ENCODE assay signal across 8 cellular contexts in the genomic region with DNA sequence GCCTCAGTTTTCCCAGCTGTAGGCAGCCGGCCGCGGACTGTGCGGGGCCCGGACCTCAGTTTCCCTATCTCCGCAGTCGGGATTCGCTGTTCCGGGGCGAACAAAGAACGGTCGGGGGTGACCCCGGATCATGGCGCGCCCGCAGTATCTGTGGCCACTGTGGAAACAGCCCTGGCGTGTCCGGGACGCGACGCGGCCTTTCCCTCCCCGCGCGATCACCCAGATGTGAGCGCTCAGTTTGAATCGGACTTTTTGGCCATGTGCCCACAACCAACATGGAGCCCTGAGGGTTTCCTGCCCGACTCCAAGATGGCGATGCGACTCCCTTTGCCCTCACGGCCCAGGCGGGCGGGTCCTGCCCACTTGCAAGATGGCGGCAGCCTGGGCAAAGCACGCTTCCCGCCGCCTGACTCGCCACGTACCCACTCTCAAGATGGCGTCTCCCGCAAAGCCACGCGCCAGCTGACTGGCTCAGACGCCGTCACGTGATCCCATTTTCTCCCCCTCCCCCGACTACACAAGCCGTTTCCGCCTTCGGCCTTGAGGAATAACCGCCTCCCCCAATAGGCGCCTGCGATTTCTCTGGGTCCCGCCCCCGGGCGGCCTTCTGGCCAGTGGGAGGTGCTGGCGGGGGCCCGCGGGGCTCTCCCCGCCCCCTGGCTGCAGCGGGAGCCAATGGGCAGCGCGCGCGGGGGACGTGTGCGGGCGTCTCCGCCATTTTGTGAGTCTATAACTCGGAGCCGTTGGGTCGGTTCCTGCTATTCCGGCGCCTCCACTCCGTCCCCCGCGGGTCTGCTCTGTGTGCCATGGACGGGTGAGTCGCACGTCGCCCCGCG. TPM values are rescaled to one million over a fixed set of nuclear protein-coding genes. Genes with fewer than 3 reads are reported as not detected.
DNase-seq lines count a peak whose midpoint lies in the region; ATAC-seq and TF ChIP-seq lines count a peak whose summit lies in the region.

A gene (plus strand): TSS at position 761 of the 836 bp plus-strand sequence. CDS start 46 bp downstream, at position 807.

- H3K27me3 Mint-ChIP-seq in natural killer cell (ENCODE audit: low read depth in 2 of 2), result no peaks in the 10 kb centered on the region

- peak within 1 kb of the TSS; percentile 87 to 88 for H3K27ac Mint-ChIP-seq in natural killer cell

- peak within 1 kb of the TSS; percentile 90 for H3K4me3 ChIP-seq in H7 (ENCODE audit: insufficient read depth, low read depth, low read length)

- H3K36me3 ChIP-seq in H7 (replicated peaks; ENCODE audit: control insufficient read depth, insufficient read depth, low read length), result peaks cover 21% of the 10 kb centered on the region

- TF ChIP-seq CTCF in natural killer cell (IDR thresholded peaks at IDR 0.05), result no peak

- intact Hi-C loops in natural killer cell (cut with micrococcal nuclease), result loop anchor here (2.0 to 5.0 kb wide), 2 partner anchors 135 to 610 kb away; a partner anchor contains a TSS

- peaks cover 42% of the 10 kb centered on the region in 2 donors for H3K4me1 Mint-ChIP-seq in natural killer cell

- H3K27me3 ChIP-seq in H7 (ENCODE audit: control insufficient read depth, insufficient read depth, low read length), result no peaks in the 10 kb centered on the region

- DNase-seq in ELF-1 (ENCODE audit: low read depth, low spot score), result peak; percentile 100
- peak; percentile 100 for DNase-seq in H7
- DNase-seq in M059J (ENCODE audit: low read depth), result peak; percentile 100
- DNase-seq in SHP77 (lab: John Stamatoyannopoulos, UW), result peak; percentile 99 to 100
- peak; percentile 99 for DNase-seq in activated effector memory CD4-positive, alpha-beta T cell treated with Interleukin-2 at 50 U/mL for 16 hours
- DNase-seq in fibroblast of peridontal ligament (ENCODE audit: extremely low read depth), result peak; percentile 100
- DNase-seq in natural killer cell, result peak; percentile 98
- peak; percentile 100 for DNase-seq in stimulated activated naive CD4-positive, alpha-beta T cell treated with Interleukin-2 at 50 U/mL for 16 hours (lab: John Stamatoyannopoulos, UW)

- no peaks in the 10 kb centered on the region for H3K36me3 Mint-ChIP-seq in natural killer cell

- no peaks in the 10 kb centered on the region for H3K9me3 Mint-ChIP-seq in natural killer cell

- ATAC-seq in natural killer cell, result peak; percentile 82 to 94 (median 84)

- H3K4me3 Mint-ChIP-seq in natural killer cell, result peak within 1 kb of the TSS; percentile 95

RNA-seq across cellular contexts. Expression of the gene that starts here (rescaled TPM):
- 460 and 481 TPM in 2 replicates for total RNA-seq in H7 (2014; rRNA removed; shearing (Covaris generic))
- total RNA-seq in M059J (2014; rRNA removed; shearing (Covaris generic)), result 184 and 196 TPM in 2 replicates
- total RNA-seq in natural killer cell, result 100 to 1,000 TPM; 302 to 350 (median 345) TPM

Comparison
In these comparisons a context has a peak if more than half of its experiments do, and no peak if none do; other contexts are left out.
1. Peak in every context shown above with its lines: DNase-seq, ATAC-seq and H3K4me3 ChIP-seq.